Comparison of ENCODE assay signal across 32 cellular contexts in the genomic region with DNA sequence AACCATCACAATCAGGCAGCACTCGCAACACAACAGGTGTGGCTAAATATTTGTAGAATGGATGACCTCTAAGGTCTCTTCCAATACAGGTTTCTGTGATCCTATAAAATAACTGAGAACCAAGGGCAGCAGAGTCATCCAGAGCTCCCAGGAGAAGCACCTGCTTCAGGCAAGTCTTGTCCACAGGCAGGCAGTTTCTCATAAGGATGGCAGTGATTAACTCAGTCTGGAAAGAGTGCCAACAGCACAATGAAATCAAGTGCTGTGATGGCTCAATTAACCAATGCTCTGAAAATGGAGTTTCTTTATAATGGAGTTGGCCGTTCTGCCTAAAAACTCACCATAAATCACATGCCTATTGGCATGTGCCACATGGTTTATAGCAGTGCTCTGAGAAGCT.
"Had no signal": no experiment of that assay in that cellular context is flagged by ENCODE, and none has a peak within 500 bp of the region (broad histone marks: within the 10 kb centered on the region; RNA-seq: fewer than 3 reads in every experiment).

No MANE protein-coding gene starts in this region.

- H3K4me3 ChIP-seq: cardiac muscle cell, colonic mucosa, esophagus squamous epithelium, heart left ventricle had no signal

- ATAC-seq: activated T-cell treated with anti-CD3 and anti-CD28 coated beads, Interleukin-2, amount 50 U/mL, for 4 hours; activated T-helper 17 cell treated with anti-CD3 and anti-CD28 coated beads, Interleukin-2, amount 50 U/mL, for 72 hours; T-helper 17 cell had no signal

- H3K4me3 Mint-ChIP-seq: activated CD4-positive, alpha-beta memory T cell treated with anti-CD3 and anti-CD28 coated beads, Interleukin-2, amount 10 ng/mL, durations not matched to agents 7 days and 5 days; activated CD4-positive, alpha-beta T cell treated with anti-CD3 and anti-CD28 coated beads, Interleukin-2, amount 10 ng/mL, durations not matched to agents 7 days and 5 days; activated naive CD8-positive, alpha-beta T cell; activated T-cell treated with anti-CD3 and anti-CD28 coated beads, Interleukin-2, amount 50 U/mL, for 4 hours; activated T-helper 17 cell treated with anti-CD3 and anti-CD28 coated beads, Interleukin-2, amount 50 U/mL, for 72 hours; T-helper 17 cell; T-helper 2 cell treated with Interferon-gamma antibody and Interleukin-4, amounts not matched to agents 5 μg/mL and 100 μg/mL, for 36 hours had no signal

- FAIRE-seq: astrocyte, endometrium, endothelial cell of umbilical vein had no signal

- H3K9me3 ChIP-seq: colonic mucosa, esophagus squamous epithelium, heart left ventricle had no signal

- H3K36me3 ChIP-seq: cardiac muscle cell, colonic mucosa, esophagus squamous epithelium, heart left ventricle had no signal

- H3K27ac Mint-ChIP-seq: activated CD4-positive, alpha-beta memory T cell treated with anti-CD3 and anti-CD28 coated beads, Interleukin-2, amount 10 ng/mL, durations not matched to agents 7 days and 5 days; activated CD4-positive, alpha-beta T cell treated with anti-CD3 and anti-CD28 coated beads, Interleukin-2, amount 10 ng/mL, durations not matched to agents 7 days and 5 days; activated naive CD8-positive, alpha-beta T cell; activated T-helper 17 cell treated with anti-CD3 and anti-CD28 coated beads, Interleukin-2, amount 50 U/mL, for 72 hours; T-helper 17 cell; T-helper 2 cell treated with Interferon-gamma antibody and Interleukin-4, amounts not matched to agents 5 μg/mL and 100 μg/mL, for 36 hours had no signal

- H3K36me3 Mint-ChIP-seq: activated naive CD8-positive, alpha-beta T cell had no signal

- DNase-seq: activated CD4-positive, alpha-beta memory T cell treated with anti-CD3 and anti-CD28 coated beads, Interleukin-2, amount 10 ng/mL, durations not matched to agents 7 days and 5 days; activated CD4-positive, alpha-beta T cell treated with anti-CD3 and anti-CD28 coated beads for 1 hour; activated CD4-positive, alpha-beta T cell treated with anti-CD3 and anti-CD28 coated beads for 4 hours; activated CD4-positive, alpha-beta T cell treated with anti-CD3 and anti-CD28 coated beads, Interleukin-2, amount 10 ng/mL, durations not matched to agents 7 days and 5 days; activated CD4-positive, alpha-beta T cell treated with anti-CD3 and anti-CD28 coated beads, Interleukin-2, amount 50 U/mL, for 4 hours; activated CD8-positive, alpha-beta memory T cell treated with anti-CD3 and anti-CD28 coated beads, Interleukin-2, amount 50 U/mL, for 48 hours; activated effector memory CD4-positive, alpha-beta T cell treated with Interleukin-2 at 50 U/mL for 16 hours; activated gamma-delta T cell treated with Interleukin-2 at 50 U/mL for 16 hours; activated naive CD4-positive, alpha-beta T cell treated with anti-CD3 and anti-CD28 coated beads, Interleukin-2, amount 50 U/mL, for 16 hours; activated naive CD4-positive, alpha-beta T cell treated with Interleukin-2 at 50 U/mL for 16 hours; activated T-cell treated with anti-CD3 and anti-CD28 coated beads, Interleukin-2, amount 50 U/mL, for 4 hours; amniotic stem cell; anterior cingulate cortex; central memory CD4-positive, alpha-beta T cell; cerebellar nuclear complex; colonic mucosa; effector CD8-positive, alpha-beta T cell; esophagus squamous epithelium; foreskin melanocyte; glutamatergic neuron; heart left ventricle; T-helper 1 cell; T-helper 17 cell; T1000 had no signal

- H3K4me1 Mint-ChIP-seq: activated CD4-positive, alpha-beta memory T cell treated with anti-CD3 and anti-CD28 coated beads, Interleukin-2, amount 10 ng/mL, durations not matched to agents 7 days and 5 days; activated CD4-positive, alpha-beta T cell treated with anti-CD3 and anti-CD28 coated beads, Interleukin-2, amount 10 ng/mL, durations not matched to agents 7 days and 5 days; activated T-helper 17 cell treated with anti-CD3 and anti-CD28 coated beads, Interleukin-2, amount 50 U/mL, for 72 hours had no signal

- H3K27ac ChIP-seq: cardiac muscle cell, colonic mucosa, epithelial cell of prostate, esophagus squamous epithelium, heart left ventricle had no signal

- H3K4me1 ChIP-seq: colonic mucosa, esophagus squamous epithelium, heart left ventricle had no signal

- H3K27me3 ChIP-seq: cardiac muscle cell, colonic mucosa, esophagus squamous epithelium, heart left ventricle had no signal

- H3K9me3 Mint-ChIP-seq: activated CD4-positive, alpha-beta memory T cell treated with anti-CD3 and anti-CD28 coated beads, Interleukin-2, amount 10 ng/mL, durations not matched to agents 7 days and 5 days; activated CD4-positive, alpha-beta T cell treated with anti-CD3 and anti-CD28 coated beads, Interleukin-2, amount 10 ng/mL, durations not matched to agents 7 days and 5 days; activated T-cell treated with anti-CD3 and anti-CD28 coated beads, Interleukin-2, amount 50 U/mL, for 4 hours; activated T-helper 17 cell treated with anti-CD3 and anti-CD28 coated beads, Interleukin-2, amount 50 U/mL, for 72 hours; T-helper 2 cell treated with Interferon-gamma antibody and Interleukin-4, amounts not matched to agents 5 μg/mL and 100 μg/mL, for 36 hours had no signal

- H3K27me3 Mint-ChIP-seq: activated CD4-positive, alpha-beta memory T cell treated with anti-CD3 and anti-CD28 coated beads, Interleukin-2, amount 10 ng/mL, durations not matched to agents 7 days and 5 days; activated naive CD8-positive, alpha-beta T cell; activated T-helper 17 cell treated with anti-CD3 and anti-CD28 coated beads, Interleukin-2, amount 50 U/mL, for 72 hours had no signal
